Comparison of ENCODE assay signal across 13 cellular contexts in genomic region chr2:197672494-197672893, GRCh38.
"Had no signal": no experiment of that assay in that cellular context is flagged by ENCODE, and none has a peak within 500 bp of the region (broad histone marks: within the 10 kb centered on the region; RNA-seq: fewer than 3 reads in every experiment).

No MANE protein-coding gene starts in this region.

- DNase-seq: activated CD4-positive, CD25-positive, alpha-beta regulatory T cell treated with anti-CD3 and anti-CD28 coated beads, Interleukin-2, amount 50 U/mL, for 72 hours; activated naive CD4-positive, alpha-beta T cell treated with anti-CD3 and anti-CD28 coated beads for 36 hours; activated naive CD8-positive, alpha-beta T cell treated with anti-CD3 and anti-CD28 coated beads, Interleukin-2, amount 50 U/mL, for 24 hours; effector memory CD4-positive, alpha-beta T cell; mammary epithelial cell; naive B cell; occipital lobe; sigmoid colon; spleen; stimulated activated naive CD8-positive, alpha-beta T cell treated with anti-CD3 and anti-CD28 coated beads, Interleukin-15, amount 100 ng/mL, for 72 hours had no signal

- H3K27ac ChIP-seq: prostate gland, sigmoid colon, spleen, thoracic aorta had no signal

- ATAC-seq: activated naive CD8-positive, alpha-beta T cell treated with anti-CD3 and anti-CD28 coated beads, Interleukin-2, amount 50 U/mL, for 24 hours; activated T-helper 17 cell treated with anti-CD3 and anti-CD28 coated beads, Interleukin-2, amount 50 U/mL, for 72 hours; stimulated activated naive CD8-positive, alpha-beta T cell treated with anti-CD3 and anti-CD28 coated beads, Interleukin-15, amount 100 ng/mL, for 72 hours had no signal
